Comparison of ENCODE assay signal across 8 cellular contexts in the genomic region with DNA sequence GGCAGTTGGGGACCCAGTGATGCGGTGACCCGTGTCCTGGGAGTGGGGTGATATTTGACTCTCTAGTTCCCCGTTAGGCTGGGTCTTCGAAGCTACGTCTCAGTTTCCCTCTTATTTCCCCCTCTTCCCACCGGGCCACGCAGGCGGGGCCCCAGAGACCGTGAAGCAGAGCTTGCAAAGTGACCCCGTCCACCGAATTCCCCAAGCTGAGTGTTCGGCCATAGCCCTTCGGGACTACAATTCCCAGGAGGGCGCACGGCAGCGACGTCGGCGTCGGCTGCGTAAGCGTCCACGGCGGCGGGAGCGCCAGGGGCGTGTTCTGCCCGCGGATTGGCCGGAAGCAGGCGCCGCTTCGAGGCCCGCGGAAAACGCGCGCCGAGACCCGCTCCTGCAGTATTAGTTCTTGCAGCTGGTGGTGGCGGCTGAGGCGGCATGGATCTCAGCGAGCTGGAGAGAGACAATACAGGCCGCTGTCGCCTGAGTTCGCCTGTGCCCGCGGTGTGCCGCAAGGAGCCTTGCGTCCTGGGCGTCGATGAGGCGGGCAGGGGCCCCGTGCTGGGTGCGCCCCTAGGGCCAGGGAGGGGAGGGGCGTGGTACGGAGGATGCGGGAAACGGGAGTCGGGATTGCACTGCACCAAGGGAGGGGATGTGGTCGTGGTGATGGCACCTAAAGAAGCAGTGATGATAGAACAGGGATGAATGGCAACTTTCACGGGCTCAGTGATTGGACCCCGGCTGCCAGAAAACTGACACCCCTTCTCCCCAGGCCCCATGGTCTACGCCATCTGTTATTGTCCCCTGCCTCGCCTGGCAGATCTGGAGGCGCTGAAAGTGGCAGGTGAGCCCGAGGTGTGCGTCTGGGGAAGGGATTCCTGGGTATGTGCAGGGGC. TPM values are rescaled to one million over a fixed set of nuclear protein-coding genes. Genes with fewer than 3 reads are reported as not detected.
DNase-seq lines count a peak whose midpoint lies in the region; ATAC-seq and TF ChIP-seq lines count a peak whose summit lies in the region.

TSS of gene RNASEH2A (plus strand) at position 343 of the 890 bp plus-strand sequence. CDS start at position 433, 90 bp downstream.

- no peaks in the 10 kb centered on the region for H3K9me2 ChIP-seq in GM23338 (ENCODE audit: insufficient read depth)

- H3K9me3 ChIP-seq in SJCRH30 (replicated peaks) (no peaks in the 10 kb centered on the region), neuron (ENCODE audit: low read length) (no peaks in the 10 kb centered on the region)

- H3K4me1 ChIP-seq in GM23338 (ENCODE audit: insufficient read depth) (peaks cover 3% of the 10 kb centered on the region; the same call in 1 of the 2 replicates), SJCRH30 (peaks cover 5% of the 10 kb centered on the region; the same call in 1 of the 2 replicates), neuron (ENCODE audit: insufficient read depth, low read length) (peaks cover 16% of the 10 kb centered on the region)

- H3K4me3 ChIP-seq in GM23338 (peak within 1 kb of the TSS; percentile 97), SJCRH30 (peak within 1 kb of the TSS; percentile 77), neuron (ENCODE audit: low read length) (peak within 1 kb of the TSS; percentile 80)

- H3K27me3 ChIP-seq in GM23338 (ENCODE audit: insufficient read depth), result peaks cover 10% of the 10 kb centered on the region
- peaks cover 14% of the 10 kb centered on the region for H3K27me3 ChIP-seq in SJCRH30
- H3K27me3 ChIP-seq in neuron (ENCODE audit: insufficient read depth, low read length), result no peaks in the 10 kb centered on the region

- H3K36me3 ChIP-seq in GM23338 (ENCODE audit: insufficient read depth) (peaks cover 8% of the 10 kb centered on the region), SJCRH30 (peaks cover 16% of the 10 kb centered on the region), neuron (ENCODE audit: insufficient read depth, low read length) (peaks cover 29% of the 10 kb centered on the region)

- H3K79me2 ChIP-seq in GM23338 (replicated peaks; ENCODE audit: insufficient read depth), result peaks cover 10% of the 10 kb centered on the region; the same call in 1 of the 2 replicates

- H3K27ac Mint-ChIP-seq in GM23338, result peak within 1 kb of the TSS; percentile 95

- TF ChIP-seq CTCF in GM23338 (conservative IDR thresholded peaks at IDR 0.05; ENCODE audit: low read depth in 2 of 2), result no peak

- ATAC-seq in GM23338, result peak; percentile 86

- no peaks in the 10 kb centered on the region for H3K9me3 Mint-ChIP-seq in GM23338

- H4K20me1 ChIP-seq in GM23338 (replicated peaks; ENCODE audit: insufficient read depth), result no peaks in the 10 kb centered on the region

- H3K4me2 ChIP-seq in GM23338, result peak within 1 kb of the TSS; percentile 95

- H3K27me3 Mint-ChIP-seq in GM23338 (ENCODE audit: insufficient read depth, low read depth, poor library complexity), result peaks cover 10% of the 10 kb centered on the region

- DNase-seq in DMS53 treated with DMSO at 0.1 percent for 48 hours (lab: John Stamatoyannopoulos, UW; ENCODE audit: unreplicated experiment) (peak; percentile 79), GM23338 (ENCODE audit: low spot score) (peak; percentile 95), M059J (ENCODE audit: low read depth) (peak; percentile 88), SJCRH30 (peak; percentile 97), foreskin melanocyte (peak; percentile 83), substantia nigra (lab: John Stamatoyannopoulos, UW) (peak in 48 of 49 donors; percentile 35 to 91 (median 78))
- DNase-seq in activated naive CD4-positive, alpha-beta T cell (lab: John Stamatoyannopoulos, UW), result peak; percentile 64 to 86 (median 72)

- peaks cover 29% of the 10 kb centered on the region for H3K36me3 Mint-ChIP-seq in GM23338 (ENCODE audit: low read depth)

- peak within 1 kb of the TSS; percentile 95 for H3K4me3 Mint-ChIP-seq in GM23338

- H3K27ac ChIP-seq in GM23338 (ENCODE audit: low read depth) (0 out of 2 replicates have a peak within 1 kb of the TSS, but pooled peaks have one; percentile 50), SJCRH30 (peak within 1 kb of the TSS; percentile 64), substantia nigra (ENCODE audit: low read depth, low read length, poor library complexity, severe bottlenecking) (peak within 1 kb of the TSS; percentile 77)

- H2AFZ ChIP-seq in GM23338, result peak within 1 kb of the TSS; percentile 100
- peak within 1 kb of the TSS; percentile 77 for H2AFZ ChIP-seq in neuron (ENCODE audit: low read depth, low read length)

- H3K4me1 Mint-ChIP-seq in GM23338, result peaks cover 14% of the 10 kb centered on the region

- H3F3A ChIP-seq in GM23338 (replicated peaks; ENCODE audit: low read depth), result peaks cover 18% of the 10 kb centered on the region

TF ChIP-seq in GM23338, 12 proteins besides CTCF, POLR2A, EP300 and RAD21:
- TF ChIP-seq ZNF114 (CRISPR knock-in tag; IDR thresholded peaks at IDR 0.05) (no peak), STAT1 (IDR thresholded peaks at IDR 0.05; ENCODE audit: unreplicated experiment) (no peak), ETS1 (IDR thresholded peaks at IDR 0.05) (peak; percentile 92), EZH2phosphoT487 (IDR thresholded peaks at IDR 0.05; ENCODE audit: unreplicated experiment) (no peak), CREB1 (CRISPR knock-in tag; IDR thresholded peaks at IDR 0.05; ENCODE audit: low read depth) (peak; percentile 92), POLR2AphosphoS5 (IDR thresholded peaks at IDR 0.05; ENCODE audit: low read depth) (peak; percentile 96), NANOG (IDR thresholded peaks at IDR 0.05; ENCODE audit: borderline replicate concordance) (no peak), EZH2 (IDR thresholded peaks at IDR 0.05; ENCODE audit: low read depth, unreplicated experiment) (no peak), JUNB (IDR thresholded peaks at IDR 0.05; ENCODE audit: unreplicated experiment) (no peak)

RNA-seq across cellular contexts. Expression of gene RNASEH2A, which starts in this region (rescaled TPM):
- total RNA-seq in GM23338 (2014; rRNA removed; shearing (Covaris generic)), result 62.6 and 68.2 TPM in 2 replicates
- 39.4 and 40.5 TPM in 2 replicates for polyA plus RNA-seq in GM23338 (2016; fragmentation: Nextera tagmentation; extraction: Ambion mirVana)
- total RNA-seq in M059J (2014; rRNA removed; shearing (Covaris generic)), result 50.4 and 62.8 TPM in 2 replicates
- total RNA-seq in SJCRH30 (2014; rRNA removed; shearing (Covaris generic)), result 92.4 and 99.0 TPM in 2 replicates

Comparison
In these comparisons a context has a peak if more than half of its experiments do, and no peak if none do; other contexts are left out.
1. Peak in every context shown above with its lines: DNase-seq, ATAC-seq, H3K4me3 ChIP-seq and H3K27ac ChIP-seq.